9 cellular contexts compared by ENCODE assay signal in the genomic region with DNA sequence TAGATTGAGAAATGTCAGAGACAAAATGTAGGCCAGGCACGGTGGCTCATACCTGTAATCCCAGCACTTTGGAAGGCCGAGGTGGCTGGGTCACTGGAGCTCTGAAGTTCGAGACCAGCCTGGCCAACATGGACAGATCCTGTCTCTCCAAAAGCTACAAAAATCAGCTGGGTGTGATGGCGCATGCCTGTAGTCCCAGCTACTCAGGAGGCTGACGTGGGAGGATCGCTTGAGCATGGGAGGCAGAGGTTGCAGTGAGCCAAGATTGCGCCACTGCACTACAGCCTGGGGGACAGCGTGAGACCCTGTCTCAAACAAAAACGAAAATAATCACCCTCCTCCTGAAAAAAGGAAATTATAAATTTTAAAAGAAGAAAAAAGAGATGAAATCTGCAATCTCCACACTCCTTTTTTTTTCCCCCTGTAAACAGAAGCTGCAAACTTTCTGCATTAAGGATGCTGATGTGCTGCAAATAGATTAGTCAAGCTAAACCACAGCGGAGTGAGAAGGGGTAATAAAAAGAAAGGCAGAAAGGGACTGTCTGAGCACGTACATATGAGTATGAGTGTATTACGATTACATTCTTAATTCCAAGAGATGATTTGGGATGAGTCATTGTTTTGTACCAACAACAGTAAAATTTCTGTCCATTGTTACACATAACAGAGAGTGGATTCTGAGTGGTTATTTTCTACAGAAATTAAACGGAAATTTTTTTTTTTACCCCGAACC.
DNase-seq lines count a peak whose midpoint lies in the region; TF ChIP-seq lines count a peak whose summit lies in the region.
"Had no signal": no experiment of that assay in that cellular context is flagged by ENCODE, and none has a peak within 500 bp of the region (broad histone marks: within the 10 kb centered on the region; RNA-seq: fewer than 3 reads in every experiment).

No MANE protein-coding gene starts in this region.

- intact Hi-C loops in activated T-helper 1 cell treated with anti-CD3 and anti-CD28 coated beads, Interleukin-12 subunit alpha, Interleukin-12 subunit beta, Interleukin-2, Interleukin-4 antibody, amounts not matched to agents 30 ng/mL and 10 ng/mL and 1 ng/mL, durations not matched to agents 14 hours and 24 hours and 36 hours (cut with micrococcal nuclease) = loop anchor here (1.0 to 2.0 kb wide), 9 partner anchors 8 to 82 kb away; no protein-coding TSS in a partner anchor

- no peaks in the 10 kb centered on the region; the same call in 1 of the 2 replicates for H3K36me3 Mint-ChIP-seq in HFFc6 (ENCODE audit: low read depth)
- H3K36me3 Mint-ChIP-seq in activated T-helper 1 cell treated with anti-CD3 and anti-CD28 coated beads, Interleukin-12 subunit alpha, Interleukin-12 subunit beta, Interleukin-2, Interleukin-4 antibody, amounts not matched to agents 30 ng/mL and 10 ng/mL and 1 ng/mL, durations not matched to agents 14 hours and 24 hours and 36 hours (ENCODE audit: low read depth) = peaks cover 6% of the 10 kb centered on the region

- H3K4me1 Mint-ChIP-seq in HFFc6 (ENCODE audit: low read depth) = peaks cover 32% of the 10 kb centered on the region
- H3K4me1 Mint-ChIP-seq in activated T-helper 1 cell treated with anti-CD3 and anti-CD28 coated beads, Interleukin-12 subunit alpha, Interleukin-12 subunit beta, Interleukin-2, Interleukin-4 antibody, amounts not matched to agents 30 ng/mL and 10 ng/mL and 1 ng/mL, durations not matched to agents 14 hours and 24 hours and 36 hours (ENCODE audit: low read depth) = peaks cover 38% of the 10 kb centered on the region

- TF ChIP-seq CTCF in HFFc6 (IDR thresholded peaks at IDR 0.05) = no peak

- CTCF ChIA-PET in HEK293T (lab: Yijun Ruan, JAX) = interaction anchor here (0.6 kb wide), 1 partner anchor 131 kb away, joined by 7 read pairs; no protein-coding TSS in a partner anchor

- peaks cover 3% of the 10 kb centered on the region; the same call in 1 of the 2 replicates for H3K27me3 Mint-ChIP-seq in HFFc6 (ENCODE audit: insufficient read depth)
- H3K27me3 Mint-ChIP-seq in activated T-helper 1 cell treated with anti-CD3 and anti-CD28 coated beads, Interleukin-12 subunit alpha, Interleukin-12 subunit beta, Interleukin-2, Interleukin-4 antibody, amounts not matched to agents 30 ng/mL and 10 ng/mL and 1 ng/mL, durations not matched to agents 14 hours and 24 hours and 36 hours (ENCODE audit: insufficient read depth) = no peaks in the 10 kb centered on the region

- DNase-seq in 8988T (peak; percentile 22), HFFc6 (peak; percentile 98), globus pallidus (ENCODE audit: low spot score) (peak; percentile 63), NCI-H1930 (lab: John Stamatoyannopoulos, UW) (no peak), HEK293T (ENCODE audit: extremely low spot score) (no peak), NCI-H187 treated with DMSO at 0.1 percent for 48 hours (lab: John Stamatoyannopoulos, UW) (no peak), NCI-H345 treated with DMSO at 0.1 percent for 48 hours (lab: John Stamatoyannopoulos, UW; ENCODE audit: unreplicated experiment) (no peak)
- DNase-seq in activated T-helper 1 cell treated with anti-CD3 and anti-CD28 coated beads, Interleukin-12 subunit alpha, Interleukin-12 subunit beta, Interleukin-2, Interleukin-4 antibody, amounts not matched to agents 30 ng/mL and 10 ng/mL and 1 ng/mL, durations not matched to agents 14 hours and 24 hours and 36 hours (ENCODE audit: low spot score) = no peak
- DNase-seq: NCI-H526 treated with DMSO at 0.1 percent for 48 hours had no signal

- H3K9me3 Mint-ChIP-seq in HFFc6 = no peaks in the 10 kb centered on the region
- no peaks in the 10 kb centered on the region for H3K9me3 Mint-ChIP-seq in activated T-helper 1 cell treated with anti-CD3 and anti-CD28 coated beads, Interleukin-12 subunit alpha, Interleukin-12 subunit beta, Interleukin-2, Interleukin-4 antibody, amounts not matched to agents 30 ng/mL and 10 ng/mL and 1 ng/mL, durations not matched to agents 14 hours and 24 hours and 36 hours

- POLR2A ChIA-PET in HEK293T (lab: Yijun Ruan, JAX) = no interaction called here

- peak overlapping the region; percentile 51 for H3K27ac Mint-ChIP-seq in HFFc6
- H3K27ac Mint-ChIP-seq in activated T-helper 1 cell treated with anti-CD3 and anti-CD28 coated beads, Interleukin-12 subunit alpha, Interleukin-12 subunit beta, Interleukin-2, Interleukin-4 antibody, amounts not matched to agents 30 ng/mL and 10 ng/mL and 1 ng/mL, durations not matched to agents 14 hours and 24 hours and 36 hours = peak overlapping the region; percentile 78

- H3K4me3 Mint-ChIP-seq in HFFc6 = peak overlapping the region; percentile 37; the same call in 1 of the 2 replicates
- no peak overlapping the region for H3K4me3 Mint-ChIP-seq in activated T-helper 1 cell treated with anti-CD3 and anti-CD28 coated beads, Interleukin-12 subunit alpha, Interleukin-12 subunit beta, Interleukin-2, Interleukin-4 antibody, amounts not matched to agents 30 ng/mL and 10 ng/mL and 1 ng/mL, durations not matched to agents 14 hours and 24 hours and 36 hours

TF ChIP-seq in HEK293T, 16 proteins besides CTCF, POLR2A, EP300 and RAD21:
- TF ChIP-seq ZNF384 (IDR thresholded peaks at IDR 0.05) = no peak
- TF ChIP-seq L3MBTL2 (conservative IDR thresholded peaks at IDR 0.05) = no peak
- TF ChIP-seq, protein P1, sequence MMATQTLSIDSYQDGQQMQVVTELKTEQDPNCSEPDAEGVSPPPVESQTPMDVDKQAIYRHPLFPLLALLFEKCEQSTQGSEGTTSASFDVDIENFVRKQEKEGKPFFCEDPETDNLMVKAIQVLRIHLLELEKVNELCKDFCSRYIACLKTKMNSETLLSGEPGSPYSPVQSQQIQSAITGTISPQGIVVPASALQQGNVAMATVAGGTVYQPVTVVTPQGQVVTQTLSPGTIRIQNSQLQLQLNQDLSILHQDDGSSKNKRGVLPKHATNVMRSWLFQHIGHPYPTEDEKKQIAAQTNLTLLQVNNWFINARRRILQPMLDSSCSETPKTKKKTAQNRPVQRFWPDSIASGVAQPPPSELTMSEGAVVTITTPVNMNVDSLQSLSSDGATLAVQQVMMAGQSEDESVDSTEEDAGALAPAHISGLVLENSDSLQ (IDR thresholded peaks at IDR 0.05) = no peak
- TF ChIP-seq ARNT (IDR thresholded peaks at IDR 0.05) = no peak
- no peak for TF ChIP-seq LEF1 (IDR thresholded peaks at IDR 0.05; ENCODE audit: borderline replicate concordance)
- no peak for TF ChIP-seq HDGF (IDR thresholded peaks at IDR 0.05; ENCODE audit: borderline replicate concordance)
- TF ChIP-seq NFRKB (IDR thresholded peaks at IDR 0.05) = no peak
- TF ChIP-seq BHLHE40 (IDR thresholded peaks at IDR 0.05; ENCODE audit: borderline replicate concordance) = no peak
- no peak for TF ChIP-seq TARDBP (IDR thresholded peaks at IDR 0.05)
- TF ChIP-seq ELF4 (IDR thresholded peaks at IDR 0.05) = no peak
- TF ChIP-seq FOXK2 (IDR thresholded peaks at IDR 0.05) = no peak
- no peak for TF ChIP-seq FOXM1 (IDR thresholded peaks at IDR 0.05; ENCODE audit: borderline replicate concordance)
- no peak for TF ChIP-seq FOXA1 (IDR thresholded peaks at IDR 0.05)
- no peak for TF ChIP-seq SP1 (IDR thresholded peaks at IDR 0.05)
- no peak for TF ChIP-seq CTBP1 (IDR thresholded peaks at IDR 0.05; ENCODE audit: borderline replicate concordance)
- no peak for TF ChIP-seq SUZ12 (IDR thresholded peaks at IDR 0.05)

Comparison
In these comparisons a context has a peak if more than half of its experiments do, and no peak if none do; other contexts are left out.
1. DNase-seq: peak in 8988T (single experiment), HFFc6 (single experiment) and globus pallidus (single experiment); none in activated T-helper 1 cell treated with anti-CD3 and anti-CD28 coated beads, Interleukin-12 subunit alpha, Interleukin-12 subunit beta, Interleukin-2, Interleukin-4 antibody, amounts not matched to agents 30 ng/mL and 10 ng/mL and 1 ng/mL, durations not matched to agents 14 hours and 24 hours and 36 hours (single experiment), NCI-H1930 (0 of 2), HEK293T (single experiment), NCI-H187 treated with DMSO at 0.1 percent for 48 hours (single experiment) and NCI-H345 treated with DMSO at 0.1 percent for 48 hours (single experiment).